Comparison of ENCODE assay signal across 9 cellular contexts in the genomic region with DNA sequence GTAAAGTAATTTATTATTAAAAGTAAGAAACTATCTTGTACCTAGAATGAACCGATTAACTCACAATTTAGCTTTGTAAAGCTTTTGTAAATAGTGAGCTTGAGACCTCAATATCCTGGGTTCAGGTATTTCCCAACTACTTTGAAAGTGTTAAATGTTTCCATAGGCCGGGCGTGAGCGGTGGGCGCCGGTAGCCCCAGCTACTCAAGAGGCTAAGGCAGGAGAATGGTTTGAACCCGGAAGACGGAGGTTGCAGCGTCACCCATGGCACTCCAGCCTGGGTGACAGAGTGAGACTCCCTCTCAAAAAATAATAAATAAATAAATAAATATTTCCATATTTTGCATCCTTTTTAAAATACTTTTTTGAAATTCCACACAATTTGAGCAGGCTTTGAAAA. TPM values are rescaled to one million over a fixed set of nuclear protein-coding genes. Genes with fewer than 3 reads are reported as not detected.
DNase-seq lines count a peak whose midpoint lies in the region; ATAC-seq and TF ChIP-seq lines count a peak whose summit lies in the region.
"Had no signal": no experiment of that assay in that cellular context is flagged by ENCODE, and none has a peak within 500 bp of the region (broad histone marks: within the 10 kb centered on the region; RNA-seq: fewer than 3 reads in every experiment).

No MANE protein-coding gene starts in this region.

- intact Hi-C loops in left cardiac atrium (cut with DNase I): loop anchor here (5.0 to 10.0 kb wide), 3 partner anchors 129 to 146 kb away; no protein-coding TSS in a partner anchor
- intact Hi-C loops in upper lobe of right lung (cut with DNase I): no loop called here

- H3K9me3 ChIP-seq in right atrium auricular region (no peaks in the 10 kb centered on the region), upper lobe of right lung (no peaks in the 10 kb centered on the region)
- H3K9me3 ChIP-seq: ovary had no signal

- no peaks in the 10 kb centered on the region for H3K36me3 Mint-ChIP-seq in brain
- H3K36me3 Mint-ChIP-seq in naive thymus-derived CD8-positive, alpha-beta T cell: no peaks in the 10 kb centered on the region

- peak overlapping the region in 4 of 5 experiments; percentile 87 to 90 (median 88) for H3K4me3 Mint-ChIP-seq in brain
- H3K4me3 Mint-ChIP-seq in naive thymus-derived CD8-positive, alpha-beta T cell: peak overlapping the region; percentile 85 to 97 (median 94)

- DNase-seq in right atrium auricular region (ENCODE audit: low spot score) (no peak), left cardiac atrium (no peak), upper lobe of right lung (no peak), SK-N-DZ (ENCODE audit: low spot score) (no peak)
- peak in 2 of 10 donors; percentile 8 to 12 for DNase-seq in naive thymus-derived CD8-positive, alpha-beta T cell

- H3K27me3 ChIP-seq in right atrium auricular region (no peaks in the 10 kb centered on the region), upper lobe of right lung (no peaks in the 10 kb centered on the region)
- H3K27me3 ChIP-seq: ovary had no signal

- H3K27ac Mint-ChIP-seq in brain: no peak overlapping the region
- peak overlapping the region in 9 of 10 donors; percentile 75 to 98 (median 96) for H3K27ac Mint-ChIP-seq in naive thymus-derived CD8-positive, alpha-beta T cell

- peaks cover 20% of the 10 kb centered on the region for H3K27me3 Mint-ChIP-seq in brain
- H3K27me3 Mint-ChIP-seq in naive thymus-derived CD8-positive, alpha-beta T cell: no peaks in the 10 kb centered on the region

- H3K4me1 ChIP-seq in right atrium auricular region (peaks cover 0 to 20% of the 10 kb centered on the region in 2 donors), upper lobe of right lung (peaks cover 24% of the 10 kb centered on the region)

- peaks cover 25% of the 10 kb centered on the region for H3K4me1 Mint-ChIP-seq in brain
- peaks cover 20 to 33% (median 26%) of the 10 kb centered on the region in 4 donors for H3K4me1 Mint-ChIP-seq in naive thymus-derived CD8-positive, alpha-beta T cell

- ATAC-seq in left cardiac atrium (no peak), upper lobe of right lung (no peak), GM18867 (IDR thresholded peaks at IDR 0.05; ENCODE audit: unreplicated experiment) (no peak), HG03432 (IDR thresholded peaks at IDR 0.05; ENCODE audit: unreplicated experiment) (no peak)
- no peak for ATAC-seq in naive thymus-derived CD8-positive, alpha-beta T cell

- TF ChIP-seq CTCF in right atrium auricular region (IDR thresholded peaks at IDR 0.05) (no peak), brain (conservative IDR thresholded peaks at IDR 0.05) (no peak), upper lobe of right lung (IDR thresholded peaks at IDR 0.05) (no peak)

- peak overlapping the region in 1 of 2 donors; percentile 89 for H3K4me3 ChIP-seq in right atrium auricular region
- H3K4me3 ChIP-seq in upper lobe of right lung: peak overlapping the region; percentile 81

- POLR2A ChIA-PET in naive thymus-derived CD8-positive, alpha-beta T cell (lab: Charles Lee): interaction anchor here (0.6 to 4.2 kb wide), 3 partner anchors 113 to 187 kb away, joined by 3 to 34 read pairs (median 5); no protein-coding TSS in a partner anchor

- H3K9me3 Mint-ChIP-seq in brain: no peaks in the 10 kb centered on the region
- no peaks in the 10 kb centered on the region for H3K9me3 Mint-ChIP-seq in naive thymus-derived CD8-positive, alpha-beta T cell

- H3K36me3 ChIP-seq in right atrium auricular region (no peaks in the 10 kb centered on the region), upper lobe of right lung (no peaks in the 10 kb centered on the region)
- H3K36me3 ChIP-seq: ovary had no signal

- H3K27ac ChIP-seq in right atrium auricular region (peak overlapping the region; percentile 98), upper lobe of right lung (peak overlapping the region; percentile 89)

RNA-seq across cellular contexts. Expression of a gene that starts 1.5 kb away (rescaled TPM):
- total RNA-seq in right atrium auricular region (10 to 100 TPM; 52.3 to 80.4 TPM), left cardiac atrium (100 to 1,000 TPM; 113 to 138 TPM), upper lobe of right lung (67.2 TPM)
- polyA plus RNA-seq in brain (ENCODE audit: insufficient read depth, low read depth, low replicate concordance): 118 TPM
- total RNA-seq in naive thymus-derived CD8-positive, alpha-beta T cell: 100 to 1,000 TPM; 160 to 162 TPM
- 10 to 100 TPM; 29.1 to 41.3 (median 40.4) TPM for polyA plus RNA-seq in naive thymus-derived CD8-positive, alpha-beta T cell
- 13.8 and 15.1 TPM in 2 replicates for polyA plus RNA-seq in SK-N-DZ (2014; cell fraction: cytosol; rRNA removed)
- 9.4 and 12.3 TPM in 2 replicates for polyA plus RNA-seq in SK-N-DZ (2014; cell fraction: nucleus; rRNA removed)

Comparison
In these comparisons a context has a peak if more than half of its experiments do, and no peak if none do; other contexts are left out.
1. H3K27ac Mint-ChIP-seq: peak in naive thymus-derived CD8-positive, alpha-beta T cell (9 of 10); none in brain (0 of 5).